8 cellular contexts compared by ENCODE assay signal in the genomic region with DNA sequence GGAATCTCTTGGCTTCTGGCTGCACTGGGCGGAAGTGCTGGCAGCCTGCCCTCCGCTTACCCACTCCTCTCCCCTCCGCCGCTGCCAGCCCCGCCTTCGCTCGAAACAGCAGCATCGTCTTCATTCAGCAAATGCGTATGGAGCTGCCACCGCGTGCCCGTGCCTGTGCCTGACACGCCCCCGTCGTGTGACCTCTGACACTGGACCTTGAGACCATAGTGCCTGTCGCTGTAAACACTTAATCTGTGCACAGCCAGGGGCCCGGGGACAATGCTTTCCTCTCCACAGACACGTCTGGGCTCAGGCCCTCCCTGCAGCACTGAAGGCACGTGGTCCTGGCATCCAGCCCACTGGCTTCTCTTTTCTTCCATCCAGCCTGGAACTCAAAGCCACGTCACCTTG.
DNase-seq lines count a peak whose midpoint lies in the region; ATAC-seq and TF ChIP-seq lines count a peak whose summit lies in the region.
"Had no signal": no experiment of that assay in that cellular context is flagged by ENCODE, and none has a peak within 500 bp of the region (broad histone marks: within the 10 kb centered on the region; RNA-seq: fewer than 3 reads in every experiment).

No MANE protein-coding gene starts in this region.

- peak; percentile 65 for DNase-seq in GM23338 (ENCODE audit: low spot score)
- DNase-seq in NCI-H748 treated with DMSO at 0.1 percent for 48 hours (lab: John Stamatoyannopoulos, UW) = peak; percentile 52
- DNase-seq in sigmoid colon = peak; percentile 77
- DNase-seq in GM20000 (ENCODE audit: low spot score) = no peak
- DNase-seq: NCI-H82 had no signal

- H2AFZ ChIP-seq in GM23338 = peak overlapping the region; percentile 84

- intact Hi-C loops in sigmoid colon (cut with DNase I) = no loop called here

- H3K9me3 ChIP-seq in iPS-20b (ENCODE audit: insufficient read depth, low read depth, low read length) = no peaks in the 10 kb centered on the region
- H3K9me3 ChIP-seq in sigmoid colon = no peaks in the 10 kb centered on the region

- H3K4me1 ChIP-seq in GM23338 (ENCODE audit: insufficient read depth) = peaks cover 11% of the 10 kb centered on the region
- H3K4me1 ChIP-seq in iPS-20b (ENCODE audit: insufficient read depth, low read length) = peaks cover 16% of the 10 kb centered on the region
- peaks cover 0 to 14% (median 11%) of the 10 kb centered on the region in 4 donors for H3K4me1 ChIP-seq in sigmoid colon

- H3K9me2 ChIP-seq in GM23338 (ENCODE audit: insufficient read depth) = peaks cover 3% of the 10 kb centered on the region; the same call in 1 of the 2 replicates

- no peaks in the 10 kb centered on the region; the same call in 1 of the 3 replicates for H3K9me3 Mint-ChIP-seq in GM23338

- no peaks in the 10 kb centered on the region for H3K36me3 Mint-ChIP-seq in GM23338 (ENCODE audit: low read depth)

- H3K4me1 Mint-ChIP-seq in GM23338 = peaks cover 35% of the 10 kb centered on the region

- H3K4me2 ChIP-seq in GM23338 = peak overlapping the region; percentile 62

- no peak for TF ChIP-seq EP300 in sigmoid colon (IDR thresholded peaks at IDR 0.05)

- H3K79me2 ChIP-seq in GM23338 (replicated peaks; ENCODE audit: insufficient read depth) = no peaks in the 10 kb centered on the region

- TF ChIP-seq POLR2A in sigmoid colon (IDR thresholded peaks at IDR 0.05) = no peak

- H3K27ac Mint-ChIP-seq in GM23338 = no peak overlapping the region

- H3F3A ChIP-seq in GM23338 (replicated peaks; ENCODE audit: low read depth) = 0 out of 2 replicates have a peak, but pooled peaks cover 3% of the 10 kb centered on the region

- H3K27me3 Mint-ChIP-seq in GM23338 (ENCODE audit: insufficient read depth, low read depth, poor library complexity) = peaks cover 14% of the 10 kb centered on the region

- no peak overlapping the region for H3K9ac ChIP-seq in iPS-20b (ENCODE audit: low read depth, low read length)

- H3K36me3 ChIP-seq in GM23338 (ENCODE audit: insufficient read depth) (no peaks in the 10 kb centered on the region; the same call in 1 of the 2 replicates), iPS-20b (ENCODE audit: insufficient read depth, low read depth, low read length) (no peaks in the 10 kb centered on the region), sigmoid colon (no peaks in the 10 kb centered on the region)

- no peak overlapping the region for H3K4me3 ChIP-seq in GM23338
- H3K4me3 ChIP-seq in iPS-20b (ENCODE audit: low read length) = peak overlapping the region; percentile 5; the same call in 1 of the 2 replicates
- peak overlapping the region in 3 of 4 donors; percentile 21 to 37 (median 25) for H3K4me3 ChIP-seq in sigmoid colon

- H3K27ac ChIP-seq in GM23338 (ENCODE audit: low read depth) = no peak overlapping the region
- no peak overlapping the region for H3K27ac ChIP-seq in iPS-20b (ENCODE audit: low read length)
- no peak overlapping the region for H3K27ac ChIP-seq in sigmoid colon

- WGBS in sigmoid colon, 2 donors = 4 to 10% methylated on average over 20 of the region's 20 CpGs

- no peak for TF ChIP-seq CTCF in GM23338 (conservative IDR thresholded peaks at IDR 0.05; ENCODE audit: low read depth in 2 of 2)
- TF ChIP-seq CTCF in sigmoid colon (IDR thresholded peaks at IDR 0.05) = no peak
- no peak for TF ChIP-seq CTCF in GM20000 (IDR thresholded peaks at IDR 0.05; ENCODE audit: extremely low read depth, missing control alignments)

- H3K27me3 ChIP-seq in GM23338 (ENCODE audit: insufficient read depth) (no peaks in the 10 kb centered on the region), iPS-20b (ENCODE audit: insufficient read depth, low read length) (peaks cover 27% of the 10 kb centered on the region), sigmoid colon (no peaks in the 10 kb centered on the region)

- H4K20me1 ChIP-seq in GM23338 (replicated peaks; ENCODE audit: insufficient read depth) = no peaks in the 10 kb centered on the region

- peak; percentile 74 for ATAC-seq in GM23338
- ATAC-seq in GM18858 (IDR thresholded peaks at IDR 0.05; ENCODE audit: unreplicated experiment) = no peak
- no peak for ATAC-seq in HG02623 (IDR thresholded peaks at IDR 0.05; ENCODE audit: unreplicated experiment)

- peak overlapping the region; percentile 37; the same call in 2 of the 3 replicates for H3K4me3 Mint-ChIP-seq in GM23338

TF ChIP-seq in GM23338, 12 proteins besides CTCF, POLR2A, EP300 and RAD21 (continues in another document):
- TF ChIP-seq EZH2phosphoT487 (IDR thresholded peaks at IDR 0.05; ENCODE audit: unreplicated experiment) (no peak), ZNF331 (CRISPR knock-in tag; IDR thresholded peaks at IDR 0.05; ENCODE audit: low read depth) (no peak)
- TF ChIP-seq, protein P1, sequence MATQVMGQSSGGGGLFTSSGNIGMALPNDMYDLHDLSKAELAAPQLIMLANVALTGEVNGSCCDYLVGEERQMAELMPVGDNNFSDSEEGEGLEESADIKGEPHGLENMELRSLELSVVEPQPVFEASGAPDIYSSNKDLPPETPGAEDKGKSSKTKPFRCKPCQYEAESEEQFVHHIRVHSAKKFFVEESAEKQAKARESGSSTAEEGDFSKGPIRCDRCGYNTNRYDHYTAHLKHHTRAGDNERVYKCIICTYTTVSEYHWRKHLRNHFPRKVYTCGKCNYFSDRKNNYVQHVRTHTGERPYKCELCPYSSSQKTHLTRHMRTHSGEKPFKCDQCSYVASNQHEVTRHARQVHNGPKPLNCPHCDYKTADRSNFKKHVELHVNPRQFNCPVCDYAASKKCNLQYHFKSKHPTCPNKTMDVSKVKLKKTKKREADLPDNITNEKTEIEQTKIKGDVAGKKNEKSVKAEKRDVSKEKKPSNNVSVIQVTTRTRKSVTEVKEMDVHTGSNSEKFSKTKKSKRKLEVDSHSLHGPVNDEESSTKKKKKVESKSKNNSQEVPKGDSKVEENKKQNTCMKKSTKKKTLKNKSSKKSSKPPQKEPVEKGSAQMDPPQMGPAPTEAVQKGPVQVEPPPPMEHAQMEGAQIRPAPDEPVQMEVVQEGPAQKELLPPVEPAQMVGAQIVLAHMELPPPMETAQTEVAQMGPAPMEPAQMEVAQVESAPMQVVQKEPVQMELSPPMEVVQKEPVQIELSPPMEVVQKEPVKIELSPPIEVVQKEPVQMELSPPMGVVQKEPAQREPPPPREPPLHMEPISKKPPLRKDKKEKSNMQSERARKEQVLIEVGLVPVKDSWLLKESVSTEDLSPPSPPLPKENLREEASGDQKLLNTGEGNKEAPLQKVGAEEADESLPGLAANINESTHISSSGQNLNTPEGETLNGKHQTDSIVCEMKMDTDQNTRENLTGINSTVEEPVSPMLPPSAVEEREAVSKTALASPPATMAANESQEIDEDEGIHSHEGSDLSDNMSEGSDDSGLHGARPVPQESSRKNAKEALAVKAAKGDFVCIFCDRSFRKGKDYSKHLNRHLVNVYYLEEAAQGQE (IDR thresholded peaks at IDR 0.05; ENCODE audit: unreplicated experiment) = no peak
- TF ChIP-seq, protein P2, sequence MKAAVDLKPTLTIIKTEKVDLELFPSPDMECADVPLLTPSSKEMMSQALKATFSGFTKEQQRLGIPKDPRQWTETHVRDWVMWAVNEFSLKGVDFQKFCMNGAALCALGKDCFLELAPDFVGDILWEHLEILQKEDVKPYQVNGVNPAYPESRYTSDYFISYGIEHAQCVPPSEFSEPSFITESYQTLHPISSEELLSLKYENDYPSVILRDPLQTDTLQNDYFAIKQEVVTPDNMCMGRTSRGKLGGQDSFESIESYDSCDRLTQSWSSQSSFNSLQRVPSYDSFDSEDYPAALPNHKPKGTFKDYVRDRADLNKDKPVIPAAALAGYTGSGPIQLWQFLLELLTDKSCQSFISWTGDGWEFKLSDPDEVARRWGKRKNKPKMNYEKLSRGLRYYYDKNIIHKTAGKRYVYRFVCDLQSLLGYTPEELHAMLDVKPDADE (IDR thresholded peaks at IDR 0.05) = no peak
